In the genomic region with DNA sequence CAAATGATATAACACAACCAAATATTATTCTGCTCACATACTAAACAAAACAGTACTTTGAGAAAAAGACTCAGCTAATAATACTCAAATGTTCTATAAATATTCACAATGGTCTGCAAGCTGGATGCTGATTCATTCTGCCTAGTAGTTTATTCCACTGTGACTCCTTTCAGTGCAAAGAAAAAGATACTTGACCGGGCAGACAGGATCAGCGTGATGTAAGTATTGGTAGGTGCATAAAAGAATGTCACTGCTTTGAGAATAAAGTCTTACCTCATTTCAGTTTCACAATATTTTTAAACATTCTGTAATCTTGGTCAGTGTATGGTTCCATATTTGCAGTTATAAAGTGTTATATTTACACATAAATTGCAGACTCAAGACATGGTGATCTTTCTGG, we compare ENCODE assay signal across 16 cellular contexts.
"Had no signal": no experiment of that assay in that cellular context is flagged by ENCODE, and none has a peak within 500 bp of the region (broad histone marks: within the 10 kb centered on the region; RNA-seq: fewer than 3 reads in every experiment).

No MANE protein-coding gene starts in this region.

- H3K4me3 ChIP-seq: adrenal gland, colonic mucosa, left ventricle myocardium inferior, prostate gland, right atrium auricular region, stomach, thoracic aorta, upper lobe of left lung had no signal

- DNase-seq: activated CD4-positive, alpha-beta T cell treated with anti-CD3 and anti-CD28 coated beads, Interleukin-2, amount 50 U/mL, for 48 hours; activated gamma-delta T cell; adrenal gland; caudate nucleus; colonic mucosa; foreskin melanocyte; kidney; left ventricle myocardium inferior; occipital lobe; small intestine; stimulated activated CD4-positive, alpha-beta T cell treated with anti-CD3 and anti-CD28 coated beads, Interleukin-4, amount 100 ng/mL, for 1 hour; stomach; upper lobe of left lung had no signal
